9 cellular contexts compared by ENCODE assay signal in the genomic region with DNA sequence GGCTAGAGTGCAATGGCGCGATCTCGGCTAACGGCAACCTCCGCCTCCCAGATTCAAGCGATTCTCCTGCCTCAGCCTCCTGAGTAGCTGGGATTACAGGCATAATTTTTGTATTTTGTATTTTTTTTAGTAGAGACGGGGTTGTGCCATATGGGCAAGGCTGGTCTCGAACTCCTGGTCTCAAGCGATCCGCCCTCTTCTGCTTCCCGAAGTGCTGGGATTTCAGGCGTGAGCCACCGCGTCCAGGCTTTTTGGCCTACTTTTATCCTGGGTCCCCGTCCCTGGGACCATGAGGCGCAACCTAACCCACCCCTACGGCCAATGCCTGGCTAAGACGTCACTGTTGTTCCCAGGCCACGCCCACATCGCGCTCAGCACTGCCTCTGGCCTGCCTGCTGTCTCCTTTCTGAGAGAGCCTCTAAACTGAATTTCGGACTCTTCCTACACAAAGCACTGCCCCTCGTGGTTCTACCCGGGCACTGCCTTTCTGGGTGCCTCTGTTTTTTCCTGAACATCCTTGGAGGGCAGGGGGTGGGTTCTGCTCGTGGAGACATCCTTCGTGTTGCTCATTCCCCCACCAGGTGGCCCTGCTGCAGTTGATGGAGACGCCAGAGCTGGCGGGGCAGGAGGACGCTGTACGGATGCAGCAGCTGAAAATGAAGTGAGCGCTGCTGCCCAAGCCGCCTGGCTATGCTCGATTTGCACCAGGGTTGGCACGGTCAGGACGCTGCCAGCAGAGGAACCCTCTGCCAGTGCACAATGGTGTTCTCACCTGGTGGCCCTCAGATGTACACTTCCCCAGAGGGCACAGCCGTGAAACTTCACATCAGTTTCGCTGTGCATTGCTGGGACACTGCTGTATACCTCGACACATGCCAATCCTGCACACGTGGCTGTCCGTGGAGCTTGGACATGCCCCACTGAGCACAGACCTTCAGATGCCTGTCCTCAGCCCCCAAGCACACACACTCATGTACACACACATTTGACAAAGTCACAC. TPM values are rescaled to one million over a fixed set of nuclear protein-coding genes. Genes with fewer than 3 reads are reported as not detected.
A peak's percentile ranks its signal among the peaks of the same experiment; 100 is the strongest.
DNase-seq lines count a peak whose midpoint lies in the region; ATAC-seq, FAIRE-seq and TF ChIP-seq lines count a peak whose summit lies in the region.
"Had no signal": no experiment of that assay in that cellular context is flagged by ENCODE, and none has a peak within 500 bp of the region (broad histone marks: within the 10 kb centered on the region; RNA-seq: fewer than 3 reads in every experiment).

No MANE protein-coding gene starts in this region.

- H3K4me1 ChIP-seq in tibial artery, result peaks cover 0 to 43% (median 35%) of the 10 kb centered on the region in 4 donors

- peak; percentile 97 for FAIRE-seq in G401.6 (lab: Jason Lieb, UNC)

- H3K4me3 ChIP-seq in tibial artery, result peak overlapping the region in 1 of 2 donors; percentile 72

- intact Hi-C loops in tibial artery (cut with DNase I; ENCODE audit: low total_unique reads), result loop anchor here (10.0 kb wide), 1 partner anchor 254 kb away; no protein-coding TSS in a partner anchor

- peak overlapping the region in 1 of 2 donors; percentile 84 for H3K27ac ChIP-seq in tibial artery

- no peak for ATAC-seq in HG03521 (IDR thresholded peaks at IDR 0.05; ENCODE audit: unreplicated experiment)

- no peaks in the 10 kb centered on the region for H3K27me3 ChIP-seq in tibial artery

- DNase-seq in NCI-H2227 (lab: John Stamatoyannopoulos, UW; ENCODE audit: unreplicated experiment), result peak; percentile 93
- DNase-seq in astrocyte of the hippocampus (ENCODE audit: low read depth, low spot score), result peak; percentile 94
- peak; percentile 84 for DNase-seq in iris pigment epithelial cell (ENCODE audit: low read depth)
- peak; percentile 62 to 85 for DNase-seq in tibial artery
- no peak for DNase-seq in A172 (ENCODE audit: low spot score)
- no peak for DNase-seq in NCI-H2107 (lab: John Stamatoyannopoulos, UW)

- peak in 1 of 2 experiments; percentile 4 for TF ChIP-seq CTCF in tibial artery (IDR thresholded peaks at IDR 0.05)

- H3K36me3 ChIP-seq in tibial artery, result peaks cover 0 to 20% (median 0%) of the 10 kb centered on the region in 3 donors

- no peaks in the 10 kb centered on the region for H3K9me3 ChIP-seq in tibial artery

RNA-seq across cellular contexts. Expression of a gene that starts 2.0 kb away (rescaled TPM):
- total RNA-seq in A172 (2014; rRNA removed; shearing (Covaris generic)), result 122 and 137 TPM in 2 replicates

RNA-seq across cellular contexts. Expression of a gene that starts 16.0 kb away (rescaled TPM):
- total RNA-seq in A172 (2014; rRNA removed; shearing (Covaris generic)), result 29.3 and 55.9 TPM in 2 replicates

RNA-seq across cellular contexts. Expression of a gene that starts 18.9 kb away (rescaled TPM):
- total RNA-seq in A172 (2014; rRNA removed; shearing (Covaris generic)), result 779 and 974 TPM in 2 replicates

RNA-seq across cellular contexts. Expression of a gene that starts 22.1 kb away (rescaled TPM):
- 5.2 and 5.4 TPM in 2 replicates for total RNA-seq in A172 (2014; rRNA removed; shearing (Covaris generic))
- total RNA-seq: activated CD8-positive, alpha-beta memory T cell treated with anti-CD3 and anti-CD28 coated beads for 36 hours had no signal

RNA-seq across cellular contexts. Expression of a gene that starts 32.9 kb away (rescaled TPM):
- 111 and 117 TPM in 2 replicates for total RNA-seq in A172 (2014; rRNA removed; shearing (Covaris generic))

Comparison
In these comparisons a context has a peak if more than half of its experiments do, and no peak if none do; other contexts are left out.
1. DNase-seq: peak in NCI-H2227 (single experiment), astrocyte of the hippocampus (single experiment), iris pigment epithelial cell (single experiment) and tibial artery (2 of 2); none in A172 (single experiment) and NCI-H2107 (single experiment).